ENCODE assay signal across 28 cellular contexts in the genomic region with DNA sequence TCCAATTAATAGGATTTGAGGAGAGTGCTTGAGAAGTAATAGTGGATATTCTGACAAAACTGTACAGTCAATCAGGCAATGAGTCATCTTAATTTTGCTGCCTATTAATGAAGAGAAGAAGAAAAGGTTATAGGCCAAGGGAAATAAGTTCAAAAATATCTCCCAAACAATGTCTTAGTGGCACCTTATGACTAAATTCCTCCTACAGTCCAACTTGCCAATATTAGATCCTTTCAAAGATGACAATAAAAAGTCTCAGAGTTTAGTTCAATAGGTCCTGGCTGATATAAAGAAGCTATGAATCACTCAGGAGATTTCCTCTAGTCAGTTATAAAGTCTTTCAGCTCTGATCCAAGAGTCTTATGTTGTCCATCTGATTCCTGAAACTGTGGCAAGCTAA. TPM values are rescaled to one million over a fixed set of nuclear protein-coding genes. Genes with fewer than 3 reads are reported as not detected.
DNase-seq lines count a peak whose midpoint lies in the region; TF ChIP-seq lines count a peak whose summit lies in the region.
"Had no signal": no experiment of that assay in that cellular context is flagged by ENCODE, and none has a peak within 500 bp of the region (broad histone marks: within the 10 kb centered on the region; RNA-seq: fewer than 3 reads in every experiment).

No MANE protein-coding gene starts in this region.

- H3K4me3 ChIP-seq in epithelial cell of esophagus (ENCODE audit: low read length), result no peak overlapping the region
- H3K4me3 ChIP-seq in osteoblast (ENCODE audit: insufficient read depth, low read length), result no peak overlapping the region
- H3K4me3 ChIP-seq: left lung, spleen, upper lobe of left lung had no signal

- H3K4me1 ChIP-seq in osteoblast (ENCODE audit: insufficient read depth, low read length), result no peaks in the 10 kb centered on the region
- H3K4me1 ChIP-seq: left lung, spleen, upper lobe of left lung had no signal

- no peaks in the 10 kb centered on the region for H3K9me3 ChIP-seq in osteoblast (ENCODE audit: low read depth, low read length)
- H3K9me3 ChIP-seq: left lung, neutrophil, spleen, upper lobe of left lung had no signal

- no peaks in the 10 kb centered on the region for H4K20me1 ChIP-seq in osteoblast (ENCODE audit: insufficient read depth, low read length)

- H3K27ac ChIP-seq in osteoblast (ENCODE audit: low read depth, low read length), result no peak overlapping the region
- H3K27ac ChIP-seq: C4-2B, HL-60, left lung, neutrophil, spleen, upper lobe of left lung, VCaP had no signal

- H2AFZ ChIP-seq in osteoblast (ENCODE audit: low read length), result no peak overlapping the region

- no peaks in the 10 kb centered on the region for H3K79me2 ChIP-seq in osteoblast (ENCODE audit: insufficient read depth, low read length)

- H3K27me3 ChIP-seq in osteoblast (ENCODE audit: insufficient read depth, low read length), result no peaks in the 10 kb centered on the region
- H3K27me3 ChIP-seq: left lung, neutrophil, spleen, upper lobe of left lung had no signal

- peak; percentile 68 for DNase-seq in M059J (ENCODE audit: low read depth)
- peak; percentile 19 for DNase-seq in epithelial cell of esophagus (ENCODE audit: low read depth)
- peak; percentile 61 for DNase-seq in osteoblast (ENCODE audit: insufficient read length, low spot score, missing footprints)
- no peak for DNase-seq in NK-92 treated with Interleukin-12 subunit alpha and Interleukin-12 subunit beta, amount 100 ng/mL, for 24 hours (lab: John Stamatoyannopoulos, UW)
- DNase-seq in activated CD4-positive, alpha-beta T cell treated with anti-CD3 and anti-CD28 coated beads for 48 hours, result no peak
- no peak for DNase-seq in cerebellar cortex (ENCODE audit: low spot score)
- DNase-seq in NCI-H1930 (lab: John Stamatoyannopoulos, UW), result no peak
- DNase-seq: activated CD4-positive, alpha-beta T cell treated with anti-CD3 and anti-CD28 coated beads, Interleukin-2, amount 10 ng/mL, durations not matched to agents 24 days and 14 days; activated gamma-delta T cell treated with Interleukin-2 at 50 U/mL for 16 hours; activated T-cell treated with anti-CD3 and anti-CD28 coated beads, Interleukin-2, amount 50 U/mL, for 4 hours; Calu3; effector CD4-positive, alpha-beta T cell; GOT3; hypothalamus; immature natural killer cell; Karpas-422; left lung; NCI-H1048; NCI-H187; NCI-H524; retina; SHP77; spleen; upper lobe of left lung had no signal

- no peak overlapping the region for H3K4me2 ChIP-seq in osteoblast (ENCODE audit: insufficient read depth, low read length)

- no peaks in the 10 kb centered on the region for H3K36me3 ChIP-seq in osteoblast (ENCODE audit: insufficient read depth, low read length)
- H3K36me3 ChIP-seq: left lung, neutrophil, spleen, upper lobe of left lung had no signal

- TF ChIP-seq CTCF in epithelial cell of esophagus (IDR thresholded peaks at IDR 0.05; ENCODE audit: insufficient read depth, low read depth, low read length, missing control alignments) (no peak), osteoblast (IDR thresholded peaks at IDR 0.05; ENCODE audit: extremely low read depth, low read depth, low read length) (no peak)

RNA-seq across cellular contexts. Expression of a gene that starts 27.9 kb away (rescaled TPM):
- 24.0 and 26.1 TPM in 2 replicates for total RNA-seq in M059J (2014; rRNA removed; shearing (Covaris generic))
- total RNA-seq in osteoblast, result 75.4 and 78.2 TPM in 2 replicates

Comparison
In these comparisons a context has a peak if more than half of its experiments do, and no peak if none do; other contexts are left out.
1. DNase-seq: peak in M059J (single experiment), epithelial cell of esophagus (single experiment) and osteoblast (single experiment); none in NK-92 treated with Interleukin-12 subunit alpha and Interleukin-12 subunit beta, amount 100 ng/mL, for 24 hours (single experiment), activated CD4-positive, alpha-beta T cell treated with anti-CD3 and anti-CD28 coated beads for 48 hours (single experiment), cerebellar cortex (single experiment) and NCI-H1930 (0 of 2).